ENCODE assay signal across 8 cellular contexts in genomic region chrX:130916636-130917422, GRCh38. TPM values are rescaled to one million over a fixed set of nuclear protein-coding genes. Genes with fewer than 3 reads are reported as not detected.
DNase-seq lines count a peak whose midpoint lies in the region; ATAC-seq and TF ChIP-seq lines count a peak whose summit lies in the region.

No MANE protein-coding gene starts in this region.

- DNase-seq in DMS79 treated with DMSO at 0.1 percent for 48 hours (lab: John Stamatoyannopoulos, UW): peak; percentile 33
- peak; percentile 77 for DNase-seq in NCI-H2227 (lab: John Stamatoyannopoulos, UW; ENCODE audit: unreplicated experiment)
- peak; percentile 25 for DNase-seq in activated CD4-positive, alpha-beta T cell treated with anti-CD3 and anti-CD28 coated beads for 48 hours
- peak; percentile 52 to 80 for DNase-seq in erythroblast (lab: John Stamatoyannopoulos, UW)
- DNase-seq in nephron progenitor cell: peak; percentile 62
- DNase-seq in aorta: no peak
- DNase-seq in cortex of kidney (lab: John Stamatoyannopoulos, UW): no peak

- H3K9me3 Mint-ChIP-seq in nephron progenitor cell: no peaks in the 10 kb centered on the region

- no peak overlapping the region for H3K4me3 ChIP-seq in aorta (ENCODE audit: low read length in 2 of 2)

- H3K9me3 ChIP-seq in aorta (ENCODE audit: control insufficient read depth, low read length): no peaks in the 10 kb centered on the region

- no peak overlapping the region for H3K27ac ChIP-seq in aorta (ENCODE audit: low read depth in 1 of 2, low read length in 2 of 2)

- ATAC-seq in GM21825 (IDR thresholded peaks at IDR 0.05; ENCODE audit: unreplicated experiment): peak; percentile 79
- peak; percentile 74 for ATAC-seq in aorta (ENCODE audit: low FRiP score)

- peak; percentile 77 for TF ChIP-seq CTCF in nephron progenitor cell (IDR thresholded peaks at IDR 0.05)

- TF ChIP-seq POLR2A in erythroblast (IDR thresholded peaks at IDR 0.05; ENCODE audit: low read length): no peak

- no peak overlapping the region for H3K27ac Mint-ChIP-seq in nephron progenitor cell

- WGBS in aorta, 2 donors: 27 to 29% methylated on average over 7 of the region's 7 CpGs

- no peak overlapping the region for H3K4me3 Mint-ChIP-seq in nephron progenitor cell

- H3K27me3 Mint-ChIP-seq in nephron progenitor cell (ENCODE audit: low read depth, poor library complexity): peaks cover 18% of the 10 kb centered on the region

- no peaks in the 10 kb centered on the region for H3K4me1 Mint-ChIP-seq in nephron progenitor cell

- H3K27me3 ChIP-seq in aorta (ENCODE audit: control insufficient read depth in 1 of 2, insufficient read depth in 2 of 2, low read length in 1 of 2): no peaks in the 10 kb centered on the region

- H3K4me1 ChIP-seq in aorta (ENCODE audit: control insufficient read depth in 1 of 2, insufficient read depth in 2 of 2, low read length in 2 of 2): no peaks in the 10 kb centered on the region

- intact Hi-C loops in aorta (cut with DNase I): loop anchor here (1.0 to 10.0 kb wide), 5 partner anchors 340 to 582 kb away; partner anchors contain the start of gene SLC25A14 (in 1 of the 2)

- no peaks in the 10 kb centered on the region for H3K36me3 Mint-ChIP-seq in nephron progenitor cell (ENCODE audit: low read depth)

- no peaks in the 10 kb centered on the region for H3K36me3 ChIP-seq in aorta (ENCODE audit: control insufficient read depth in 1 of 2, insufficient read depth in 2 of 2, low read length in 1 of 2)

RNA-seq across cellular contexts. Expression of gene ENOX2, which starts 13.8 kb away (rescaled TPM):
- 10 to 100 TPM; 31.0 to 39.6 TPM for total RNA-seq in aorta
- 10 to 100 TPM in 1 of 2 donors, 1 to 10 TPM in 1; 9.0 to 14.3 TPM for polyA plus RNA-seq in aorta

Comparison
In these comparisons a context has a peak if more than half of its experiments do, and no peak if none do; other contexts are left out.
1. DNase-seq: peak in DMS79 treated with DMSO at 0.1 percent for 48 hours (single experiment), NCI-H2227 (single experiment), activated CD4-positive, alpha-beta T cell treated with anti-CD3 and anti-CD28 coated beads for 48 hours (single experiment), erythroblast (2 of 2) and nephron progenitor cell (single experiment); none in aorta (0 of 2) and cortex of kidney (single experiment).